2 cellular contexts compared by ENCODE assay signal in the genomic region with DNA sequence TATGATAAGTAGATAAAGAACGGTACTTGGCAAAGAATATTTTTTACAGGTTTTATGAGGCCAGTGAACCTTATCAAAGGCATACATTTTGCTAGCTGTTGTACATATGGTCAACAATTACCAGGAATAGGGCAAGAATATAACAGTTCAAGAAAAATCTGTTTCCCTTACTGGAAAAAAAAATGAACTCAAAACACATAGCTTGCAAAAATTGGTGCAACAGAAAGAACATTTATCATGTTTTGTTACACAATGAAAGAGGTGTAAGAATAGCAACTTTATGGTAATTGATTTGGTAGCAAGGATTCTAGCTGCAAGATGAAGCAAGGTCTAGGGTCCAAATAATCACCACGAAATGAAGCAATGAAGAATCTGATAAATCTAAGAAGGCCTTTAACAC.
TF ChIP-seq lines count a peak whose summit lies in the region.

No MANE protein-coding gene starts in this region.

TF ChIP-seq in A549, 52 proteins besides CTCF, POLR2A, EP300 and RAD21:
- TF ChIP-seq MAFK (IDR thresholded peaks at IDR 0.05; ENCODE audit: partially characterized antibody): peak; percentile 17
- TF ChIP-seq SMC3 (IDR thresholded peaks at IDR 0.05): no peak

TF ChIP-seq in IMR-90, 13 proteins besides CTCF, POLR2A, EP300 and RAD21 (continued from another document):
- TF ChIP-seq, protein P1, sequence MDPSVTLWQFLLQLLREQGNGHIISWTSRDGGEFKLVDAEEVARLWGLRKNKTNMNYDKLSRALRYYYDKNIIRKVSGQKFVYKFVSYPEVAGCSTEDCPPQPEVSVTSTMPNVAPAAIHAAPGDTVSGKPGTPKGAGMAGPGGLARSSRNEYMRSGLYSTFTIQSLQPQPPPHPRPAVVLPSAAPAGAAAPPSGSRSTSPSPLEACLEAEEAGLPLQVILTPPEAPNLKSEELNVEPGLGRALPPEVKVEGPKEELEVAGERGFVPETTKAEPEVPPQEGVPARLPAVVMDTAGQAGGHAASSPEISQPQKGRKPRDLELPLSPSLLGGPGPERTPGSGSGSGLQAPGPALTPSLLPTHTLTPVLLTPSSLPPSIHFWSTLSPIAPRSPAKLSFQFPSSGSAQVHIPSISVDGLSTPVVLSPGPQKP (IDR thresholded peaks at IDR 0.05; ENCODE audit: borderline replicate concordance, low read depth, low read length): no peak
TF ChIP-seq in IMR-90: peak in this region for 1.
